ENCODE assay signal across 22 cellular contexts in genomic region chr15:50009634-50010033, GRCh38.
DNase-seq lines count a peak whose midpoint lies in the region; ATAC-seq and TF ChIP-seq lines count a peak whose summit lies in the region.
"Had no signal": no experiment of that assay in that cellular context is flagged by ENCODE, and none has a peak within 500 bp of the region (broad histone marks: within the 10 kb centered on the region; RNA-seq: fewer than 3 reads in every experiment).

No MANE protein-coding gene starts in this region.

- peak; percentile 58 for ATAC-seq in left ventricle myocardium superior
- ATAC-seq in right lobe of liver = peak; percentile 76 to 93 (median 82)
- ATAC-seq in stimulated activated naive B cell treated with anti-CD40 and anti-IgM and Interleukin-4, amounts not matched to agents 10 μg/mL and 1 μg/mL and 100 μg/mL, for 72 hours (replicated peaks) = peak; percentile 56 to 60
- ATAC-seq in GM21381 (IDR thresholded peaks at IDR 0.05; ENCODE audit: unreplicated experiment) = no peak
- no peak for ATAC-seq in activated CD8-positive, alpha-beta memory T cell treated with anti-CD3 and anti-CD28 coated beads, Interleukin-2, amount 10 ng/mL, durations not matched to agents 7 days and 5 days
- ATAC-seq: activated T-helper 17 cell treated with anti-CD3 and anti-CD28 coated beads, Interleukin-2, amount 50 U/mL, for 72 hours; effector memory CD8-positive, alpha-beta T cell had no signal

- no peak for TF ChIP-seq CTCF in left ventricle myocardium inferior (IDR thresholded peaks at IDR 0.05; ENCODE audit: borderline replicate concordance)
- TF ChIP-seq CTCF in right lobe of liver (IDR thresholded peaks at IDR 0.05) = no peak

- intact Hi-C loops in left ventricle myocardium superior (cut with micrococcal nuclease) = no loop called here
- intact Hi-C loops in left ventricle myocardium inferior (cut with micrococcal nuclease) = no loop called here
- intact Hi-C loops in activated T-helper 1 cell treated with anti-CD3 and anti-CD28 coated beads, Interleukin-12 subunit alpha, Interleukin-12 subunit beta, Interleukin-2, Interleukin-4 antibody, amounts not matched to agents 30 ng/mL and 10 ng/mL and 1 ng/mL, durations not matched to agents 14 hours and 24 hours and 36 hours (cut with micrococcal nuclease) = loop anchor here (5.0 to 10.0 kb wide), 2 partner anchors 45 to 128 kb away; no protein-coding TSS in a partner anchor
- intact Hi-C loops in right lobe of liver (cut with DNase I) = no loop called here

- TF ChIP-seq POLR2A in right lobe of liver (IDR thresholded peaks at IDR 0.05) = no peak

- no peaks in the 10 kb centered on the region for H3K9me3 ChIP-seq in left ventricle myocardium inferior (replicated peaks)
- H3K9me3 ChIP-seq in right lobe of liver = no peaks in the 10 kb centered on the region
- H3K9me3 ChIP-seq in effector memory CD4-positive, alpha-beta T cell (ENCODE audit: control insufficient read depth, low read length) = no peaks in the 10 kb centered on the region
- H3K9me3 ChIP-seq: suprapubic skin had no signal

- H3K36me3 ChIP-seq in left ventricle myocardium inferior = no peaks in the 10 kb centered on the region
- H3K36me3 ChIP-seq in right lobe of liver = no peaks in the 10 kb centered on the region
- H3K36me3 ChIP-seq in effector memory CD4-positive, alpha-beta T cell (ENCODE audit: control insufficient read depth, insufficient read depth, low read length) = no peaks in the 10 kb centered on the region
- H3K36me3 ChIP-seq: suprapubic skin had no signal

- H3K27ac ChIP-seq in left ventricle myocardium inferior (replicated peaks) (no peak overlapping the region), right lobe of liver (no peak overlapping the region)
- no peak overlapping the region for H3K27ac ChIP-seq in effector memory CD4-positive, alpha-beta T cell (ENCODE audit: insufficient read depth, low read length, poor library complexity, severe bottlenecking)
- H3K27ac ChIP-seq: suprapubic skin had no signal

- H3K27me3 Mint-ChIP-seq in activated T-helper 1 cell treated with anti-CD3 and anti-CD28 coated beads, Interleukin-12 subunit alpha, Interleukin-12 subunit beta, Interleukin-2, Interleukin-4 antibody, amounts not matched to agents 30 ng/mL and 10 ng/mL and 1 ng/mL, durations not matched to agents 14 hours and 24 hours and 36 hours (ENCODE audit: insufficient read depth) = no peaks in the 10 kb centered on the region
- H3K27me3 Mint-ChIP-seq in stimulated activated naive B cell treated with anti-CD40 and anti-IgM and Interleukin-4, amounts not matched to agents 10 μg/mL and 1 μg/mL and 100 μg/mL, for 72 hours = peaks cover 0 to 3% of the 10 kb centered on the region in 2 donors
- H3K27me3 Mint-ChIP-seq in activated CD8-positive, alpha-beta memory T cell treated with anti-CD3 and anti-CD28 coated beads, Interleukin-2, amount 10 ng/mL, durations not matched to agents 7 days and 5 days = no peaks in the 10 kb centered on the region
- H3K27me3 Mint-ChIP-seq: activated naive CD8-positive, alpha-beta T cell; effector memory CD8-positive, alpha-beta T cell had no signal

- peaks cover 10% of the 10 kb centered on the region for H3K4me1 Mint-ChIP-seq in activated T-helper 1 cell treated with anti-CD3 and anti-CD28 coated beads, Interleukin-12 subunit alpha, Interleukin-12 subunit beta, Interleukin-2, Interleukin-4 antibody, amounts not matched to agents 30 ng/mL and 10 ng/mL and 1 ng/mL, durations not matched to agents 14 hours and 24 hours and 36 hours (ENCODE audit: low read depth)
- H3K4me1 Mint-ChIP-seq in stimulated activated naive B cell treated with anti-CD40 and anti-IgM and Interleukin-4, amounts not matched to agents 10 μg/mL and 1 μg/mL and 100 μg/mL, for 72 hours = peaks cover 0 to 4% of the 10 kb centered on the region in 2 donors
- no peaks in the 10 kb centered on the region for H3K4me1 Mint-ChIP-seq in activated CD8-positive, alpha-beta memory T cell treated with anti-CD3 and anti-CD28 coated beads, Interleukin-2, amount 10 ng/mL, durations not matched to agents 7 days and 5 days
- H3K4me1 Mint-ChIP-seq: activated T-helper 17 cell treated with anti-CD3 and anti-CD28 coated beads, Interleukin-2, amount 50 U/mL, for 72 hours; CD14-positive monocyte had no signal

- no peaks in the 10 kb centered on the region for H3K9me3 Mint-ChIP-seq in activated T-helper 1 cell treated with anti-CD3 and anti-CD28 coated beads, Interleukin-12 subunit alpha, Interleukin-12 subunit beta, Interleukin-2, Interleukin-4 antibody, amounts not matched to agents 30 ng/mL and 10 ng/mL and 1 ng/mL, durations not matched to agents 14 hours and 24 hours and 36 hours
- no peaks in the 10 kb centered on the region for H3K9me3 Mint-ChIP-seq in stimulated activated naive B cell treated with anti-CD40 and anti-IgM and Interleukin-4, amounts not matched to agents 10 μg/mL and 1 μg/mL and 100 μg/mL, for 72 hours
- no peaks in the 10 kb centered on the region for H3K9me3 Mint-ChIP-seq in activated CD8-positive, alpha-beta memory T cell treated with anti-CD3 and anti-CD28 coated beads, Interleukin-2, amount 10 ng/mL, durations not matched to agents 7 days and 5 days (ENCODE audit: low read depth)
- H3K9me3 Mint-ChIP-seq: activated T-helper 17 cell treated with anti-CD3 and anti-CD28 coated beads, Interleukin-2, amount 50 U/mL, for 72 hours; CD14-positive monocyte; effector memory CD8-positive, alpha-beta T cell; H9 had no signal

- H3K27me3 ChIP-seq in left ventricle myocardium inferior (ENCODE audit: low read depth) (no peaks in the 10 kb centered on the region), right lobe of liver (no peaks in the 10 kb centered on the region)
- H3K27me3 ChIP-seq in effector memory CD4-positive, alpha-beta T cell (replicated peaks; ENCODE audit: control insufficient read depth, insufficient read depth, low read length, poor library complexity, severe bottlenecking) = no peaks in the 10 kb centered on the region
- H3K27me3 ChIP-seq: suprapubic skin had no signal

- no peak overlapping the region for H3K4me3 ChIP-seq in left ventricle myocardium inferior
- H3K4me3 ChIP-seq in right lobe of liver = no peak overlapping the region
- H3K4me3 ChIP-seq in effector memory CD4-positive, alpha-beta T cell (ENCODE audit: insufficient read depth, low read depth, low read length, poor library complexity, severe bottlenecking) = no peak overlapping the region
- H3K4me3 ChIP-seq: suprapubic skin had no signal

- no peak overlapping the region for H3K4me3 Mint-ChIP-seq in activated T-helper 1 cell treated with anti-CD3 and anti-CD28 coated beads, Interleukin-12 subunit alpha, Interleukin-12 subunit beta, Interleukin-2, Interleukin-4 antibody, amounts not matched to agents 30 ng/mL and 10 ng/mL and 1 ng/mL, durations not matched to agents 14 hours and 24 hours and 36 hours
- no peak overlapping the region for H3K4me3 Mint-ChIP-seq in stimulated activated naive B cell treated with anti-CD40 and anti-IgM and Interleukin-4, amounts not matched to agents 10 μg/mL and 1 μg/mL and 100 μg/mL, for 72 hours
- no peak overlapping the region for H3K4me3 Mint-ChIP-seq in activated CD8-positive, alpha-beta memory T cell treated with anti-CD3 and anti-CD28 coated beads, Interleukin-2, amount 10 ng/mL, durations not matched to agents 7 days and 5 days
- H3K4me3 Mint-ChIP-seq: activated naive CD8-positive, alpha-beta T cell; activated T-helper 17 cell treated with anti-CD3 and anti-CD28 coated beads, Interleukin-2, amount 50 U/mL, for 72 hours; CD14-positive monocyte; effector memory CD8-positive, alpha-beta T cell; H9 had no signal

- CTCF ChIA-PET in activated CD8-positive, alpha-beta memory T cell treated with anti-CD3 and anti-CD28 coated beads, Interleukin-2, amount 10 ng/mL, durations not matched to agents 7 days and 5 days (lab: Charles Lee) = interaction anchor here (1.3 kb wide), 1 partner anchor 18 kb away, joined by 3 read pairs; no protein-coding TSS in a partner anchor

- H3K27ac Mint-ChIP-seq in activated T-helper 1 cell treated with anti-CD3 and anti-CD28 coated beads, Interleukin-12 subunit alpha, Interleukin-12 subunit beta, Interleukin-2, Interleukin-4 antibody, amounts not matched to agents 30 ng/mL and 10 ng/mL and 1 ng/mL, durations not matched to agents 14 hours and 24 hours and 36 hours = peak overlapping the region; percentile 40
- H3K27ac Mint-ChIP-seq in stimulated activated naive B cell treated with anti-CD40 and anti-IgM and Interleukin-4, amounts not matched to agents 10 μg/mL and 1 μg/mL and 100 μg/mL, for 72 hours = no peak overlapping the region
- H3K27ac Mint-ChIP-seq in activated CD8-positive, alpha-beta memory T cell treated with anti-CD3 and anti-CD28 coated beads, Interleukin-2, amount 10 ng/mL, durations not matched to agents 7 days and 5 days = no peak overlapping the region
- H3K27ac Mint-ChIP-seq: activated naive CD8-positive, alpha-beta T cell; activated T-helper 17 cell treated with anti-CD3 and anti-CD28 coated beads, Interleukin-2, amount 50 U/mL, for 72 hours; effector memory CD8-positive, alpha-beta T cell; H9 had no signal

- no peaks in the 10 kb centered on the region for H3K4me1 ChIP-seq in left ventricle myocardium inferior
- H3K4me1 ChIP-seq in right lobe of liver = peaks cover 0 to 8% (median 0%) of the 10 kb centered on the region in 4 donors
- H3K4me1 ChIP-seq in effector memory CD4-positive, alpha-beta T cell (ENCODE audit: control insufficient read depth, insufficient read depth, low read length, poor library complexity, severe bottlenecking) = no peaks in the 10 kb centered on the region
- H3K4me1 ChIP-seq: suprapubic skin had no signal

- peaks cover 32% of the 10 kb centered on the region for H3K36me3 Mint-ChIP-seq in activated T-helper 1 cell treated with anti-CD3 and anti-CD28 coated beads, Interleukin-12 subunit alpha, Interleukin-12 subunit beta, Interleukin-2, Interleukin-4 antibody, amounts not matched to agents 30 ng/mL and 10 ng/mL and 1 ng/mL, durations not matched to agents 14 hours and 24 hours and 36 hours (ENCODE audit: low read depth)
- H3K36me3 Mint-ChIP-seq in stimulated activated naive B cell treated with anti-CD40 and anti-IgM and Interleukin-4, amounts not matched to agents 10 μg/mL and 1 μg/mL and 100 μg/mL, for 72 hours = no peaks in the 10 kb centered on the region
- H3K36me3 Mint-ChIP-seq in activated CD8-positive, alpha-beta memory T cell treated with anti-CD3 and anti-CD28 coated beads, Interleukin-2, amount 10 ng/mL, durations not matched to agents 7 days and 5 days = peaks cover 37% of the 10 kb centered on the region
- H3K36me3 Mint-ChIP-seq: activated naive CD8-positive, alpha-beta T cell had no signal

- 22% methylated on average over 2 of the region's 2 CpGs for WGBS in right lobe of liver (ENCODE audit: insufficient coverage, low coverage, low lambda C conversion rate, missing lambda C conversion rate)

- no peak for DNase-seq in left ventricle myocardium superior
- no peak for DNase-seq in left ventricle myocardium inferior
- DNase-seq in activated T-helper 1 cell treated with anti-CD3 and anti-CD28 coated beads, Interleukin-12 subunit alpha, Interleukin-12 subunit beta, Interleukin-2, Interleukin-4 antibody, amounts not matched to agents 30 ng/mL and 10 ng/mL and 1 ng/mL, durations not matched to agents 14 hours and 24 hours and 36 hours (ENCODE audit: low spot score) = no peak
- peak in 1 of 3 donors; percentile 49 for DNase-seq in right lobe of liver
- no peak for DNase-seq in stimulated activated naive B cell treated with anti-CD40 and anti-IgM and Interleukin-4, amounts not matched to agents 10 μg/mL and 1 μg/mL and 100 μg/mL, for 72 hours
- no peak for DNase-seq in effector memory CD4-positive, alpha-beta T cell
- DNase-seq in activated CD8-positive, alpha-beta memory T cell treated with anti-CD3 and anti-CD28 coated beads, Interleukin-2, amount 10 ng/mL, durations not matched to agents 7 days and 5 days = no peak
- DNase-seq: activated CD4-positive, alpha-beta T cell treated with anti-CD3 and anti-CD28 coated beads for 1 hour; DMS 273 treated with DMSO at 0.1 percent for 48 hours; effector memory CD8-positive, alpha-beta T cell; GDM1; H9; NCI-H1105 treated with DMSO at 0.1 percent for 48 hours; NCI-H2081; NCI-H524 treated with DMSO at 0.1 percent for 48 hours; stimulated activated CD8-positive, alpha-beta memory T cell treated with anti-CD3 and anti-CD28 coated beads, Interleukin-4, amount 100 ng/mL, for 48 hours; SW 1271 had no signal

Comparison
In these comparisons a context has a peak if more than half of its experiments do, and no peak if none do; other contexts are left out.
1. ATAC-seq: peak in left ventricle myocardium superior (single experiment), right lobe of liver (4 of 4) and stimulated activated naive B cell treated with anti-CD40 and anti-IgM and Interleukin-4, amounts not matched to agents 10 μg/mL and 1 μg/mL and 100 μg/mL, for 72 hours (2 of 2); none in GM21381 (single experiment) and activated CD8-positive, alpha-beta memory T cell treated with anti-CD3 and anti-CD28 coated beads, Interleukin-2, amount 10 ng/mL, durations not matched to agents 7 days and 5 days (single experiment).